In the genomic region with DNA sequence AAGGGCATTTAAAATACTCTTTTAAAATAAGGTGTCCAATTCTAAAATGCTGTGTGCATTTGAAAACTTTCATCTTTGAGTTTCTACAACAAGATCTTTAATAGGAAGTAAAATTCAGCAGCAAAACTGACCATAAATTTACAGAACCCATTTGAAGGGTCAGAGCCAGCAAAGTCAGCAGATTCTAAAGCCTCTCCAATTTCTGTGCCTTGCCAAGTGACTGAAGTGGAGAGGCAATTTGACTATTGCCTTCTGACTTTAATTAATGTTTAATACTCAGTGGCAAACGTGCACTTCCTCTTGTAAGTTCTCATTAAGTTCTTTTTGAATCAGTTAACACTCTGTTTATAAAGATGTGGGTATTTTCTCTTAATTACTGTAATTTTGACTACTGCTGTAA, we compare ENCODE assay signal across 13 cellular contexts.
A peak's percentile ranks its signal among the peaks of the same experiment; 100 is the strongest.
DNase-seq lines count a peak whose midpoint lies in the region; ATAC-seq lines count a peak whose summit lies in the region.
"Had no signal": no experiment of that assay in that cellular context is flagged by ENCODE, and none has a peak within 500 bp of the region (broad histone marks: within the 10 kb centered on the region; RNA-seq: fewer than 3 reads in every experiment).

No MANE protein-coding gene starts in this region.

- ATAC-seq in GM18867 (IDR thresholded peaks at IDR 0.05; ENCODE audit: unreplicated experiment), result no peak
- ATAC-seq: HCT116 had no signal

- DNase-seq in NCI-H1092 (lab: John Stamatoyannopoulos, UW) (peak; percentile 57), NCI-H1105 treated with DMSO at 0.1 percent for 48 hours (lab: John Stamatoyannopoulos, UW) (peak; percentile 96), NCI-H446 treated with DMSO at 0.1 percent for 48 hours (lab: John Stamatoyannopoulos, UW) (peak; percentile 57), medulla oblongata (ENCODE audit: extremely low spot score) (peak; percentile 53), T-helper 9 cell (no peak), Ammon's horn (ENCODE audit: low spot score) (no peak)
- DNase-seq: CD8-positive, alpha-beta memory T cell; Kasumi-1; NCI-H146; NCI-H345; SW 1271 had no signal

Comparison
In these comparisons a context has a peak if more than half of its experiments do, and no peak if none do; other contexts are left out.
1. DNase-seq: peak in NCI-H1092 (single experiment), NCI-H1105 treated with DMSO at 0.1 percent for 48 hours (single experiment), NCI-H446 treated with DMSO at 0.1 percent for 48 hours (single experiment) and medulla oblongata (single experiment); none in T-helper 9 cell (single experiment) and Ammon's horn (single experiment).